In genomic region chr18:9721893-9722515, GRCh38 we compare ENCODE assay signal across 13 cellular contexts.
"Had no signal": no experiment of that assay in that cellular context is flagged by ENCODE, and none has a peak within 500 bp of the region (broad histone marks: within the 10 kb centered on the region; RNA-seq: fewer than 3 reads in every experiment).

No MANE protein-coding gene starts in this region.

- H3K27ac ChIP-seq: transverse colon had no signal

- H3K36me3 ChIP-seq: transverse colon had no signal

- H3K9me3 Mint-ChIP-seq: stimulated activated effector memory CD8-positive, alpha-beta T cell treated with anti-CD3 and anti-CD28 coated beads, Interleukin-12 subunit alpha, Interleukin-12 subunit beta, amount 100 ng/mL, for 72 hours; T-cell had no signal

- H3K27me3 ChIP-seq: adrenal gland, transverse colon had no signal

- H3K4me3 ChIP-seq: adrenal gland, smooth muscle cell, transverse colon had no signal

- H3K4me2 ChIP-seq: smooth muscle cell had no signal

- H3K4me3 Mint-ChIP-seq: stimulated activated effector memory CD8-positive, alpha-beta T cell treated with anti-CD3 and anti-CD28 coated beads, Interleukin-12 subunit alpha, Interleukin-12 subunit beta, amount 100 ng/mL, for 72 hours; T-cell had no signal

- H3K4me1 Mint-ChIP-seq: stimulated activated effector memory CD8-positive, alpha-beta T cell treated with anti-CD3 and anti-CD28 coated beads, Interleukin-12 subunit alpha, Interleukin-12 subunit beta, amount 100 ng/mL, for 72 hours; T-cell had no signal

- DNase-seq: activated CD4-positive, alpha-beta T cell treated with anti-CD3 and anti-CD28 coated beads for 48 hours; activated naive CD4-positive, alpha-beta T cell treated with anti-CD3 and anti-CD28 coated beads, Interleukin-2, amount 50 U/mL, for 16 hours; activated T-cell treated with anti-CD3 and anti-CD28 coated beads for 4 hours; cortex of kidney; effector memory CD4-positive, alpha-beta T cell; midbrain; posterior cingulate gyrus; substantia nigra had no signal

- ATAC-seq: stimulated activated effector memory CD8-positive, alpha-beta T cell treated with anti-CD3 and anti-CD28 coated beads, Interleukin-12 subunit alpha, Interleukin-12 subunit beta, amount 100 ng/mL, for 72 hours; T-cell had no signal

- H3K9me3 ChIP-seq: adrenal gland, transverse colon had no signal

- H3K27ac Mint-ChIP-seq: stimulated activated effector memory CD8-positive, alpha-beta T cell treated with anti-CD3 and anti-CD28 coated beads, Interleukin-12 subunit alpha, Interleukin-12 subunit beta, amount 100 ng/mL, for 72 hours; T-cell had no signal

- H3K36me3 Mint-ChIP-seq: stimulated activated effector memory CD8-positive, alpha-beta T cell treated with anti-CD3 and anti-CD28 coated beads, Interleukin-12 subunit alpha, Interleukin-12 subunit beta, amount 100 ng/mL, for 72 hours; T-cell had no signal
